Comparison of ENCODE assay signal across 24 cellular contexts in genomic region chr7:25307624-25308023, GRCh38.
"Had no signal": no experiment of that assay in that cellular context is flagged by ENCODE, and none has a peak within 500 bp of the region (broad histone marks: within the 10 kb centered on the region; RNA-seq: fewer than 3 reads in every experiment).

No MANE protein-coding gene starts in this region.

- DNase-seq: activated CD4-positive, alpha-beta T cell treated with anti-CD3 and anti-CD28 coated beads for 1 hour; activated CD4-positive, alpha-beta T cell treated with anti-CD3 and anti-CD28 coated beads for 4 hours; activated CD4-positive, alpha-beta T cell treated with anti-CD3 and anti-CD28 coated beads, Interleukin-2, amount 10 ng/mL, durations not matched to agents 7 days and 5 days; activated CD4-positive, alpha-beta T cell treated with anti-CD3 and anti-CD28 coated beads, Interleukin-2, amount 50 U/mL, for 4 hours; activated CD8-positive, alpha-beta memory T cell treated with anti-CD3 and anti-CD28 coated beads for 24 hours; activated CD8-positive, alpha-beta T cell treated with anti-CD3 and anti-CD28 coated beads for 36 hours; activated effector memory CD4-positive, alpha-beta T cell treated with Interleukin-2 at 50 U/mL for 16 hours; activated gamma-delta T cell treated with Interleukin-2 at 50 U/mL for 16 hours; activated naive CD4-positive, alpha-beta T cell treated with anti-CD3 and anti-CD28 coated beads, Interleukin-2, amount 50 U/mL, for 16 hours; activated naive CD4-positive, alpha-beta T cell treated with Interleukin-2 at 50 U/mL for 16 hours; activated T-cell treated with anti-CD3 and anti-CD28 coated beads, Interleukin-2, amount 50 U/mL, for 4 hours; amniotic stem cell; colonic mucosa; effector memory CD4-positive, alpha-beta T cell; esophagus squamous epithelium; gastrocnemius medialis; glutamatergic neuron; heart left ventricle; T-helper 2 cell had no signal

- H3K36me3 Mint-ChIP-seq: activated naive CD8-positive, alpha-beta T cell had no signal

- H3K4me3 ChIP-seq: colonic mucosa, esophagus squamous epithelium, gastrocnemius medialis, heart left ventricle had no signal

- H3K4me1 Mint-ChIP-seq: activated CD4-positive, alpha-beta T cell treated with anti-CD3 and anti-CD28 coated beads, Interleukin-2, amount 10 ng/mL, durations not matched to agents 7 days and 5 days; activated T-helper 17 cell treated with anti-CD3 and anti-CD28 coated beads, Interleukin-2, amount 50 U/mL, for 72 hours had no signal

- H3K36me3 ChIP-seq: colonic mucosa, esophagus squamous epithelium, gastrocnemius medialis, heart left ventricle had no signal

- ATAC-seq: activated CD8-positive, alpha-beta T cell treated with anti-CD3 and anti-CD28 coated beads for 36 hours; activated T-cell treated with anti-CD3 and anti-CD28 coated beads, Interleukin-2, amount 50 U/mL, for 4 hours; activated T-helper 17 cell treated with anti-CD3 and anti-CD28 coated beads, Interleukin-2, amount 50 U/mL, for 72 hours; gastrocnemius medialis; heart left ventricle had no signal

- H3K27me3 ChIP-seq: colonic mucosa, esophagus squamous epithelium, gastrocnemius medialis had no signal

- H3K9me3 Mint-ChIP-seq: activated CD4-positive, alpha-beta T cell treated with anti-CD3 and anti-CD28 coated beads, Interleukin-2, amount 10 ng/mL, durations not matched to agents 7 days and 5 days; activated CD8-positive, alpha-beta T cell treated with anti-CD3 and anti-CD28 coated beads for 36 hours; activated T-cell treated with anti-CD3 and anti-CD28 coated beads, Interleukin-2, amount 50 U/mL, for 4 hours; activated T-helper 17 cell treated with anti-CD3 and anti-CD28 coated beads, Interleukin-2, amount 50 U/mL, for 72 hours had no signal

- FAIRE-seq: astrocyte, endothelial cell of umbilical vein had no signal

- H3K4me1 ChIP-seq: colonic mucosa had no signal

- H3K27ac Mint-ChIP-seq: activated CD4-positive, alpha-beta T cell treated with anti-CD3 and anti-CD28 coated beads, Interleukin-2, amount 10 ng/mL, durations not matched to agents 7 days and 5 days; activated CD8-positive, alpha-beta T cell treated with anti-CD3 and anti-CD28 coated beads for 36 hours; activated naive CD8-positive, alpha-beta T cell; activated T-helper 17 cell treated with anti-CD3 and anti-CD28 coated beads, Interleukin-2, amount 50 U/mL, for 72 hours had no signal

- H3K9me3 ChIP-seq: colonic mucosa, esophagus squamous epithelium, gastrocnemius medialis, heart left ventricle had no signal

- H3K4me3 Mint-ChIP-seq: activated CD4-positive, alpha-beta T cell treated with anti-CD3 and anti-CD28 coated beads, Interleukin-2, amount 10 ng/mL, durations not matched to agents 7 days and 5 days; activated CD8-positive, alpha-beta T cell treated with anti-CD3 and anti-CD28 coated beads for 36 hours; activated naive CD8-positive, alpha-beta T cell; activated T-cell treated with anti-CD3 and anti-CD28 coated beads, Interleukin-2, amount 50 U/mL, for 4 hours; activated T-helper 17 cell treated with anti-CD3 and anti-CD28 coated beads, Interleukin-2, amount 50 U/mL, for 72 hours had no signal

- H3K27ac ChIP-seq: epithelial cell of prostate, esophagus squamous epithelium, gastrocnemius medialis, heart left ventricle had no signal
